In genomic region chr7:76797639-76798038, GRCh38 we compare ENCODE assay signal across 7 cellular contexts.
A peak's percentile ranks its signal among the peaks of the same experiment; 100 is the strongest.
DNase-seq lines count a peak whose midpoint lies in the region; TF ChIP-seq lines count a peak whose summit lies in the region.
"Not testable (repeated sequence)": the region's sequence is repeated elsewhere in the genome, so short reads cannot be mapped to it uniquely, and the experiment has no call there.

No MANE protein-coding gene starts in this region.

- not testable (repeated sequence) for H3K79me2 ChIP-seq in fibroblast of lung (ENCODE audit: control insufficient read depth, insufficient read depth, low read length)

- H3K9ac ChIP-seq in adipocyte (ENCODE audit: low read length); fibroblast of lung (ENCODE audit: insufficient read depth, low read length): not testable (repeated sequence)

- not testable (repeated sequence) for TF ChIP-seq CTCF in BJ (IDR thresholded peaks at IDR 0.05; ENCODE audit: insufficient read depth, low read depth, low read length); cardiac fibroblast (IDR thresholded peaks at IDR 0.05; ENCODE audit: low read depth, low read length); fibroblast of lung (conservative IDR thresholded peaks at IDR 0.05 in 1 of 2, IDR thresholded peaks at IDR 0.05 in 1 of 2; ENCODE audit: low read depth in 1 of 2, low read length in 2 of 2); retinal pigment epithelial cell (conservative IDR thresholded peaks at IDR 0.05; ENCODE audit: low read depth, low read length)

- CTCF ChIA-PET in BJ (lab: Yijun Ruan, JAX): not testable (repeated sequence)

- H3K4me1 ChIP-seq in adipocyte (ENCODE audit: control insufficient read depth, insufficient read depth, low read length); fibroblast of lung (ENCODE audit: control insufficient read depth, extremely low read depth, insufficient read depth, low read length): not testable (repeated sequence)

- H3K27me3 ChIP-seq in BJ (ENCODE audit: control insufficient read depth, insufficient read depth, low read length); adipocyte (replicated peaks; ENCODE audit: control insufficient read depth, insufficient read depth, low read length); fibroblast of lung (ENCODE audit: control insufficient read depth, insufficient read depth, low read length): not testable (repeated sequence)

- not testable (repeated sequence) for H3K4me2 ChIP-seq in fibroblast of lung (ENCODE audit: extremely low read depth, insufficient read depth, low read length)

- not testable (repeated sequence) for H3K36me3 ChIP-seq in BJ (ENCODE audit: control insufficient read depth, insufficient read depth, low read length); adipocyte (ENCODE audit: control insufficient read depth, insufficient read depth, low read length, severe bottlenecking); fibroblast of lung (ENCODE audit: control insufficient read depth, insufficient read depth, low read length)

- peak; percentile 6 for DNase-seq in BJ (ENCODE audit: low read depth)
- DNase-seq in HT1080 (ENCODE audit: low read depth): peak; percentile 55
- peak; percentile 13 for DNase-seq in adipocyte (ENCODE audit: low read depth)
- DNase-seq in cardiac fibroblast (ENCODE audit: low read depth in 2 of 2): peak; percentile 25 to 39
- peak; percentile 15 to 17 for DNase-seq in fibroblast of lung (ENCODE audit: low read depth in 2 of 2)
- DNase-seq in foreskin melanocyte: peak; percentile 70
- DNase-seq in retinal pigment epithelial cell (ENCODE audit: low read depth): peak; percentile 34

- H3K9me3 ChIP-seq in adipocyte (ENCODE audit: control insufficient read depth, low read length); fibroblast of lung (ENCODE audit: control insufficient read depth, insufficient read depth, low read depth, low read length): not testable (repeated sequence)

- POLR2A ChIA-PET in BJ (lab: Charles Lee): interaction anchor here (0.5 kb wide), 1 partner anchor 728 kb away, joined by 12 read pairs; no protein-coding TSS in a partner anchor

- not testable (repeated sequence) for H4K20me1 ChIP-seq in fibroblast of lung (ENCODE audit: control insufficient read depth, extremely low read depth, insufficient read depth, low read length)

- not testable (repeated sequence) for H3K4me3 ChIP-seq in BJ (ENCODE audit: low read depth, low read length); adipocyte (ENCODE audit: low read length); cardiac fibroblast (replicated peaks in 1 of 2; ENCODE audit: low read depth in 2 of 2, low read length in 2 of 2); fibroblast of lung (replicated peaks in 1 of 4; ENCODE audit: control extremely low read depth in 1 of 4, insufficient read depth in 1 of 4, low read depth in 3 of 4, low read length in 4 of 4); retinal pigment epithelial cell (ENCODE audit: low read length)

- H2AFZ ChIP-seq in fibroblast of lung (ENCODE audit: low read length): not testable (repeated sequence)

- H3K27ac ChIP-seq in fibroblast of lung (ENCODE audit: insufficient read depth, low read length): not testable (repeated sequence)

Comparison
In these comparisons a context has a peak if more than half of its experiments do, and no peak if none do; other contexts are left out.
1. DNase-seq: peak in every context shown above with its lines; median percentile 70 in foreskin melanocyte; 55 in HT1080; 34 in retinal pigment epithelial cell; 32 in cardiac fibroblast; 16 in fibroblast of lung; 13 in adipocyte; 6 in BJ.